8 cellular contexts compared by ENCODE assay signal in genomic region chr14:103386632-103387329, GRCh38. TPM values are rescaled to one million over a fixed set of nuclear protein-coding genes. Genes with fewer than 3 reads are reported as not detected.
DNase-seq lines count a peak whose midpoint lies in the region; ATAC-seq lines count a peak whose summit lies in the region.

No MANE protein-coding gene starts in this region.

- peak overlapping the region; percentile 78 to 90 for H3K9ac ChIP-seq in stomach smooth muscle (ENCODE audit: low read length in 2 of 2)

- H3K36me3 ChIP-seq in stomach smooth muscle (ENCODE audit: control insufficient read depth in 2 of 2, insufficient read depth in 2 of 2, low read length in 2 of 2): no peaks in the 10 kb centered on the region

- DNase-seq in activated naive CD4-positive, alpha-beta T cell treated with anti-CD3 and anti-CD28 coated beads for 36 hours: no peak
- DNase-seq in activated naive CD4-positive, alpha-beta T cell (lab: John Stamatoyannopoulos, UW): no peak
- no peak for DNase-seq in activated naive CD8-positive, alpha-beta T cell treated with anti-CD3 and anti-CD28 coated beads, Interleukin-2, amount 10 ng/mL, durations not matched to agents 7 days and 5 days
- no peak for DNase-seq in immature natural killer cell
- no peak for DNase-seq in UCSD-AML1 (lab: John Stamatoyannopoulos, UW; ENCODE audit: unreplicated experiment)
- no peak for DNase-seq in OCI-M1 (lab: John Stamatoyannopoulos, UW)
- DNase-seq in stimulated activated CD4-positive, alpha-beta T cell treated with anti-CD3 and anti-CD28 coated beads, Interleukin-12 subunit alpha, Interleukin-12 subunit beta, amount 100 ng/mL, for 4 hours: no peak

- CTCF ChIA-PET in activated naive CD4-positive, alpha-beta T cell treated with anti-CD3 and anti-CD28 coated beads for 36 hours (lab: Charles Lee): interaction anchor here (0.5 to 0.7 kb wide), 2 partner anchors 10 to 64 kb away, joined by 3 to 4 read pairs; no protein-coding TSS in a partner anchor

- H3K27me3 ChIP-seq in stomach smooth muscle (ENCODE audit: control insufficient read depth in 1 of 2, insufficient read depth in 2 of 2, low read length in 2 of 2): no peaks in the 10 kb centered on the region

- H3K4me1 ChIP-seq in stomach smooth muscle (ENCODE audit: control insufficient read depth, insufficient read depth, low read length): peaks cover 27% of the 10 kb centered on the region

- intact Hi-C loops in activated naive CD4-positive, alpha-beta T cell treated with anti-CD3 and anti-CD28 coated beads for 36 hours (cut with micrococcal nuclease): loop anchor here (1.0 to 10.0 kb wide), 5 partner anchors 8 to 309 kb away; partner anchors contain the start of genes BAG5, COA8 and KLC1

- peaks cover 2% of the 10 kb centered on the region for H3K27me3 Mint-ChIP-seq in activated naive CD4-positive, alpha-beta T cell treated with anti-CD3 and anti-CD28 coated beads for 36 hours (ENCODE audit: low read depth)
- H3K27me3 Mint-ChIP-seq in activated naive CD8-positive, alpha-beta T cell treated with anti-CD3 and anti-CD28 coated beads, Interleukin-2, amount 10 ng/mL, durations not matched to agents 7 days and 5 days: peaks cover 4% of the 10 kb centered on the region
- H3K27me3 Mint-ChIP-seq in immature natural killer cell (ENCODE audit: low read depth in 3 of 3): peaks cover 0 to 9% (median 6%) of the 10 kb centered on the region in 3 donors

- peak overlapping the region; percentile 90 for H3K27ac ChIP-seq in stomach smooth muscle (ENCODE audit: low read length)

- no peaks in the 10 kb centered on the region for H3K9me3 Mint-ChIP-seq in activated naive CD4-positive, alpha-beta T cell treated with anti-CD3 and anti-CD28 coated beads for 36 hours
- H3K9me3 Mint-ChIP-seq in activated naive CD8-positive, alpha-beta T cell treated with anti-CD3 and anti-CD28 coated beads, Interleukin-2, amount 10 ng/mL, durations not matched to agents 7 days and 5 days: no peaks in the 10 kb centered on the region
- H3K9me3 Mint-ChIP-seq in immature natural killer cell: no peaks in the 10 kb centered on the region

- POLR2A ChIA-PET in activated naive CD8-positive, alpha-beta T cell treated with anti-CD3 and anti-CD28 coated beads, Interleukin-2, amount 10 ng/mL, durations not matched to agents 7 days and 5 days (lab: Charles Lee): interaction anchor here (1.1 kb wide), 1 partner anchor 53 kb away, joined by 4 read pairs; the partner anchor contains the start of gene EIF5

- H3K27ac Mint-ChIP-seq in activated naive CD4-positive, alpha-beta T cell treated with anti-CD3 and anti-CD28 coated beads for 36 hours: peak overlapping the region; percentile 94
- H3K27ac Mint-ChIP-seq in activated naive CD8-positive, alpha-beta T cell treated with anti-CD3 and anti-CD28 coated beads, Interleukin-2, amount 10 ng/mL, durations not matched to agents 7 days and 5 days: peak overlapping the region; percentile 97
- H3K27ac Mint-ChIP-seq in immature natural killer cell: peak overlapping the region; percentile 91 to 98 (median 96)

- H3K4me1 Mint-ChIP-seq in activated naive CD4-positive, alpha-beta T cell treated with anti-CD3 and anti-CD28 coated beads for 36 hours (ENCODE audit: low read depth): peaks cover 47% of the 10 kb centered on the region
- peaks cover 26% of the 10 kb centered on the region for H3K4me1 Mint-ChIP-seq in activated naive CD8-positive, alpha-beta T cell treated with anti-CD3 and anti-CD28 coated beads, Interleukin-2, amount 10 ng/mL, durations not matched to agents 7 days and 5 days
- peaks cover 56 to 71% of the 10 kb centered on the region in 2 donors for H3K4me1 Mint-ChIP-seq in immature natural killer cell

- ATAC-seq in activated naive CD8-positive, alpha-beta T cell treated with anti-CD3 and anti-CD28 coated beads, Interleukin-2, amount 10 ng/mL, durations not matched to agents 7 days and 5 days (ENCODE audit: low read depth): no peak

- peaks cover 8% of the 10 kb centered on the region for H3K36me3 Mint-ChIP-seq in activated naive CD4-positive, alpha-beta T cell treated with anti-CD3 and anti-CD28 coated beads for 36 hours (ENCODE audit: low read depth)
- peaks cover 8% of the 10 kb centered on the region for H3K36me3 Mint-ChIP-seq in activated naive CD8-positive, alpha-beta T cell treated with anti-CD3 and anti-CD28 coated beads, Interleukin-2, amount 10 ng/mL, durations not matched to agents 7 days and 5 days
- no peaks in the 10 kb centered on the region for H3K36me3 Mint-ChIP-seq in immature natural killer cell

- no peaks in the 10 kb centered on the region for H3K9me3 ChIP-seq in stomach smooth muscle (ENCODE audit: control insufficient read depth in 2 of 2, low read length in 2 of 2)

- peak overlapping the region; percentile 96 for H3K4me3 Mint-ChIP-seq in activated naive CD4-positive, alpha-beta T cell treated with anti-CD3 and anti-CD28 coated beads for 36 hours
- H3K4me3 Mint-ChIP-seq in activated naive CD8-positive, alpha-beta T cell treated with anti-CD3 and anti-CD28 coated beads, Interleukin-2, amount 10 ng/mL, durations not matched to agents 7 days and 5 days: peak overlapping the region; percentile 96
- H3K4me3 Mint-ChIP-seq in immature natural killer cell: peak overlapping the region; percentile 93 to 99 (median 97)

- peak overlapping the region; percentile 81 to 97 for H3K4me3 ChIP-seq in stomach smooth muscle (ENCODE audit: low read length in 2 of 2)

RNA-seq across cellular contexts. Expression of gene MARK3, which starts 1.6 kb away (rescaled TPM):
- total RNA-seq in activated naive CD4-positive, alpha-beta T cell treated with anti-CD3 and anti-CD28 coated beads for 36 hours: 10 to 100 TPM; 62.2 to 64.7 TPM
- 10 to 100 TPM; 87.4 to 88.0 TPM for total RNA-seq in activated naive CD8-positive, alpha-beta T cell treated with anti-CD3 and anti-CD28 coated beads, Interleukin-2, amount 10 ng/mL, durations not matched to agents 7 days and 5 days
- 10 to 100 TPM; 23.4 to 44.1 (median 25.7) TPM for polyA plus RNA-seq in immature natural killer cell

RNA-seq across cellular contexts. Expression of gene EIF5, which starts 52.7 kb away (rescaled TPM):
- 100 to 1,000 TPM; 117 to 121 TPM for total RNA-seq in activated naive CD4-positive, alpha-beta T cell treated with anti-CD3 and anti-CD28 coated beads for 36 hours
- 100 to 1,000 TPM; 202 to 222 TPM for total RNA-seq in activated naive CD8-positive, alpha-beta T cell treated with anti-CD3 and anti-CD28 coated beads, Interleukin-2, amount 10 ng/mL, durations not matched to agents 7 days and 5 days
- 100 to 1,000 TPM; 348 to 443 (median 414) TPM for polyA plus RNA-seq in immature natural killer cell
